Comparison of ENCODE assay signal across 1 cellular context in genomic region chr7:101169838-101170531, GRCh38.
TF ChIP-seq lines count a peak whose summit lies in the region.

No MANE protein-coding gene starts in this region.

TF ChIP-seq in K562, 482 proteins besides CTCF, POLR2A, EP300 and RAD21 (continued from another document and continues in another):
- no peak for TF ChIP-seq ZNF407 (IDR thresholded peaks at IDR 0.05; ENCODE audit: low read depth)
- TF ChIP-seq NCOA6 (IDR thresholded peaks at IDR 0.05): no peak
- no peak for TF ChIP-seq ARID3B (CRISPR knock-in tag; IDR thresholded peaks at IDR 0.05; ENCODE audit: borderline replicate concordance)
- TF ChIP-seq RBM15 (IDR thresholded peaks at IDR 0.05; ENCODE audit: insufficient read depth, low read length): no peak
- TF ChIP-seq SAFB (IDR thresholded peaks at IDR 0.05; ENCODE audit: borderline replicate concordance, low read depth, low read length): peak; percentile 58; the same call in 1 of the 2 replicates
- TF ChIP-seq ZBTB8A (IDR thresholded peaks at IDR 0.05; ENCODE audit: partially characterized antibody): no peak
- TF ChIP-seq MLX (CRISPR knock-in tag; conservative IDR thresholded peaks at IDR 0.05): no peak
- no peak for TF ChIP-seq THAP12 (CRISPR knock-in tag; IDR thresholded peaks at IDR 0.05)
- TF ChIP-seq E2F6 (IDR thresholded peaks at IDR 0.05; ENCODE audit: borderline replicate concordance in 1 of 2, extremely low read depth in 1 of 2, insufficient read depth in 1 of 2, insufficient read length in 1 of 2, low read depth in 1 of 2, low read length in 1 of 2, poor library complexity in 1 of 2, severe bottlenecking in 1 of 2): peak; percentile 20 to 57
- no peak for TF ChIP-seq SRSF7 (optimal IDR thresholded peaks at IDR 0.05; ENCODE audit: low read depth, low read length)
- no peak for TF ChIP-seq BCLAF1 (IDR thresholded peaks at IDR 0.05; ENCODE audit: borderline replicate concordance in 1 of 2, control insufficient read depth in 1 of 2, low read depth in 2 of 2, low read length in 1 of 2)
- peak; percentile 53; the same call in 1 of the 2 replicates for TF ChIP-seq MTA3 (IDR thresholded peaks at IDR 0.05; ENCODE audit: borderline replicate concordance)
- no peak for TF ChIP-seq SNRNP70 (optimal IDR thresholded peaks at IDR 0.05; ENCODE audit: low read depth, low read length)
- TF ChIP-seq GATAD2A (IDR thresholded peaks at IDR 0.05): no peak
- peak; percentile 40; the same call in 1 of the 2 replicates for TF ChIP-seq ZNF384 (IDR thresholded peaks at IDR 0.05; ENCODE audit: low read depth, low read length)
- TF ChIP-seq PTBP1 (IDR thresholded peaks at IDR 0.05; ENCODE audit: low read depth, low read length): no peak
- TF ChIP-seq REST (CRISPR knock-in tag; IDR thresholded peaks at IDR 0.05; ENCODE audit: low read depth): peak; percentile 62; the same call in 1 of the 2 replicates
- no peak for TF ChIP-seq CBX5 (IDR thresholded peaks at IDR 0.05; ENCODE audit: borderline replicate concordance, low read depth)
- no peak for TF ChIP-seq THAP7 (CRISPR knock-in tag; IDR thresholded peaks at IDR 0.05)
- TF ChIP-seq KLF16 (IDR thresholded peaks at IDR 0.05): peak; percentile 80
- no peak for TF ChIP-seq WHSC1 (IDR thresholded peaks at IDR 0.05; ENCODE audit: low read length)
- TF ChIP-seq MCM5 (IDR thresholded peaks at IDR 0.05; ENCODE audit: low read depth): no peak
- no peak for TF ChIP-seq ETS2 (tag; IDR thresholded peaks at IDR 0.05; ENCODE audit: borderline replicate concordance, poor library complexity, severe bottlenecking)
- no peak for TF ChIP-seq PYGO2 (tag; IDR thresholded peaks at IDR 0.05)
- no peak for TF ChIP-seq SIRT6 (IDR thresholded peaks at IDR 0.05; ENCODE audit: low read depth, low read length)
- TF ChIP-seq STAT6 (CRISPR knock-in tag; IDR thresholded peaks at IDR 0.05): no peak
- TF ChIP-seq CREB1 (IDR thresholded peaks at IDR 0.05): peak; percentile 37; the same call in 1 of the 2 replicates
- TF ChIP-seq CREB1 (CRISPR knock-in tag; IDR thresholded peaks at IDR 0.05): peak; percentile 65; the same call in 1 of the 2 replicates
- TF ChIP-seq ATF1 (CRISPR knock-in tag; IDR thresholded peaks at IDR 0.05): no peak
- TF ChIP-seq ATF1 (tag; IDR thresholded peaks at IDR 0.05): peak; percentile 0
- no peak for TF ChIP-seq KAT8 (IDR thresholded peaks at IDR 0.05; ENCODE audit: low read depth)
